In genomic region chr20:45857114-45857835, GRCh38 we compare ENCODE assay signal across 1 cellular context.
TF ChIP-seq lines count a peak whose summit lies in the region.

Gene ACOT8, minus strand, starts transcription at chr20:45857392. Its CDS starts 77 bp downstream, at chr20:45857315.
Gene ZSWIM3, plus strand, starts transcription at chr20:45857614. Its CDS starts 212 bp downstream, at chr20:45857826.

TF ChIP-seq in SK-N-SH treated with all-trans-retinoic acid at 6 μM for 48 hours, 23 proteins besides CTCF, POLR2A, EP300 and RAD21 (continued from another document):
- TF ChIP-seq TSHZ2 (CRISPR knock-in tag; IDR thresholded peaks at IDR 0.05) (no peak), ZNF8 (CRISPR knock-in tag; IDR thresholded peaks at IDR 0.05) (no peak), BACH2 (CRISPR knock-in tag; IDR thresholded peaks at IDR 0.05; ENCODE audit: borderline replicate concordance) (no peak), ZFP3 (CRISPR knock-in tag; IDR thresholded peaks at IDR 0.05) (no peak), POU6F1 (CRISPR knock-in tag; IDR thresholded peaks at IDR 0.05; ENCODE audit: borderline replicate concordance, low read depth) (no peak)
TF ChIP-seq in SK-N-SH treated with all-trans-retinoic acid at 6 μM for 48 hours: peak in this region for 0.
